ENCODE assay signal across 6 cellular contexts in the genomic region with DNA sequence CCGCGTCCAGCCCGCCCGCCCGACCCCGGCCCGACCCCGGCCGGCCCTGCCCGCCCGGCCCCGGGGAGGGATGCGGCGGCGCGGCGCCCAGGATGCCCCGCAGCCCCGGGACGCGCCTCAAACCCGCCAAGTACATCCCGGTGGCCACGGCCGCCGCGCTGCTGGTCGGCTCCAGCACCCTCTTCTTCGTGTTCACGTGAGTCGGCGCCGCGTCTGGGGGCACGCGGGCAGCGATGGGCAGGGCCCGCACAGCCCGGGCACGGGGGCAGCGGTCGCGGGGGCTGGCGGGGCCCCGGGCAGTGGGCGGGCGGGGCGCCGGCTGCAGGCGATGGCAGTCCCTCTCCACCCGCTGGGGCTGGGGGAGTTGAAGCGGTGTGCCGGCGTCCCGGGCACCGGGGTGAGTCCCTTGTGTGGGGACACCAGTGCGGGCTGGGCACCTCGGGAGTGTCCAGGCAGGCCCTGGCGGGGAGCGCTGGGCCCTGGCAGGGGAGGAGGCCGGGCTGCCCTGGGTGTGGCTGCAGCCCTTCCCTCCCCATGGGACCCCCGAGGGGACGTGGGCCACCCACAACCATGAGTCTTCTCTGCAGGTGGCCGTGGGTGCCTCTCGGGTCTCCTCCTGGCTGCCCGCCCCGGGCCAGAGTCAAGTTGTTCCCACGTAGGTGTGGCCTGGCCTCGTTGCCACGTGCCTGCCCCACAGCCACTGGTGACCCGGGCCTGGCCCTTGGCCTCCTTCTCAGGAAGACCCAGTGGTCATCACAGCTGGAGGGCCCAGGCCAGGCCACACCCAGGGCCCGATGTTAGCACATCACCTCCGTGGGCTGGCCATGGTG.
A peak's percentile ranks its signal among the peaks of the same experiment; 100 is the strongest.
DNase-seq lines count a peak whose midpoint lies in the region; ATAC-seq, FAIRE-seq and TF ChIP-seq lines count a peak whose summit lies in the region.

No MANE protein-coding gene starts in this region.

- no peaks in the 10 kb centered on the region for H3K27me3 ChIP-seq in iPS-18a (ENCODE audit: control insufficient read depth, insufficient read depth, low read length)

- no peak for FAIRE-seq in HTR-8/SVneo (lab: Jason Lieb, UNC)

- no peaks in the 10 kb centered on the region for H3K9me3 ChIP-seq in iPS-18a (ENCODE audit: control insufficient read depth, low read depth, low read length)

- H3K4me1 ChIP-seq in iPS-18a (ENCODE audit: control insufficient read depth, low read depth, low read length), result no peaks in the 10 kb centered on the region

- TF ChIP-seq CTCF in VCaP (conservative IDR thresholded peaks at IDR 0.05), result no peak

- H3K4me3 ChIP-seq in iPS-18a (ENCODE audit: low read length), result peak overlapping the region; percentile 65

- H3K9ac ChIP-seq in iPS-18a (ENCODE audit: low read length), result no peak overlapping the region

- DNase-seq in NCI-H2107 (lab: John Stamatoyannopoulos, UW) (no peak), HTR-8/SVneo (ENCODE audit: insufficient read length, low spot score) (no peak)

- ATAC-seq in GM21423 (IDR thresholded peaks at IDR 0.05; ENCODE audit: unreplicated experiment), result peak; percentile 2
- ATAC-seq in GM19395 (IDR thresholded peaks at IDR 0.05; ENCODE audit: unreplicated experiment), result no peak

- H3K27ac ChIP-seq in VCaP, result peak overlapping the region; percentile 92
- H3K27ac ChIP-seq in iPS-18a (ENCODE audit: low read length), result no peak overlapping the region

- H3K36me3 ChIP-seq in iPS-18a (ENCODE audit: control insufficient read depth, low read depth, low read length), result peaks cover 10% of the 10 kb centered on the region
